In the genomic region with DNA sequence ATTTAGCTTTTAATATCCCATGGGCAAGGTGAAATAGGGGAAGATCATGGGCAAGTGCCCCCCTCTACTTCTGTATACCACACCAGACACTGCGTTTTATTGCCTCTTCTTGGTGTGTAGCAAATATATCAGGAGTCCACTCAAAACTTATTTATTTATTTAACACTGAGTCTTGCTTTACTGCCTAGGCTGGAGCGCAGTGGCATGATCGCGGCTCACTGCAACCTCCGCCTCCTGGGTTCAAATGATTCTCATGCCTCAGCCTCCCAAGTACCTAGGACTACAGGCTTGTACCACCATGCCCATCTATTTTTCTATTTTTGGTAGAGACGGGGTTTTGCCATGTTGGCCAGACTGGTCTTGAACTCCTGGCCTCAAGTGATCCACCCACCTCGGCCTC, we compare ENCODE assay signal across 3 cellular contexts. TPM values are rescaled to one million over a fixed set of nuclear protein-coding genes. Genes with fewer than 3 reads are reported as not detected.
"Had no signal": no experiment of that assay in that cellular context is flagged by ENCODE, and none has a peak within 500 bp of the region (broad histone marks: within the 10 kb centered on the region; RNA-seq: fewer than 3 reads in every experiment).

No MANE protein-coding gene starts in this region.

RNA-seq across cellular contexts. Expression of gene GLT1D1, which starts 1.8 kb away (rescaled TPM):
- total RNA-seq: GM23248, H4, HFFc6 had no signal
- polyA plus RNA-seq: GM23248 had no signal
